9 cellular contexts compared by ENCODE assay signal in genomic region chr12:15700595-15700994, GRCh38.
DNase-seq lines count a peak whose midpoint lies in the region; ATAC-seq and TF ChIP-seq lines count a peak whose summit lies in the region.
"Had no signal": no experiment of that assay in that cellular context is flagged by ENCODE, and none has a peak within 500 bp of the region (broad histone marks: within the 10 kb centered on the region; RNA-seq: fewer than 3 reads in every experiment).

No MANE protein-coding gene starts in this region.

- peak; percentile 66; the same call in 1 of the 2 replicates for ATAC-seq in Panc1
- ATAC-seq in psoas muscle, result peak in 3 of 4 donors; percentile 49 to 64 (median 53)
- no peak for ATAC-seq in HG03439 (IDR thresholded peaks at IDR 0.05; ENCODE audit: unreplicated experiment)

- no peaks in the 10 kb centered on the region for H3K27me3 ChIP-seq in Panc1 (ENCODE audit: control insufficient read depth, insufficient read depth, low read length)
- H3K27me3 ChIP-seq in psoas muscle (ENCODE audit: insufficient read depth in 3 of 3, low read length in 2 of 3), result no peaks in the 10 kb centered on the region
- H3K27me3 ChIP-seq: neutrophil had no signal

- H3K27ac ChIP-seq in Panc1 (ENCODE audit: low read length), result no peak overlapping the region; the same call in 1 of the 2 replicates
- peak overlapping the region; percentile 74 for H3K27ac ChIP-seq in epithelial cell of prostate
- no peak overlapping the region for H3K27ac ChIP-seq in psoas muscle
- H3K27ac ChIP-seq: neutrophil had no signal

- H3K4me1 ChIP-seq in Panc1 (ENCODE audit: control insufficient read depth, insufficient read depth, low read length) (peaks cover 23% of the 10 kb centered on the region), psoas muscle (peaks cover 6% of the 10 kb centered on the region)

- H3K4me3 ChIP-seq in Panc1 (ENCODE audit: low read depth in 2 of 2, low read length in 2 of 2) (no peak overlapping the region; a peak in 1 of 4 replicates), psoas muscle (no peak overlapping the region)

- POLR2A ChIA-PET in Panc1 (lab: Charles Lee), result no interaction called here

- CTCF ChIA-PET in Panc1 (lab: Charles Lee), result no interaction called here

- H3K9me3 ChIP-seq in Panc1 (ENCODE audit: control insufficient read depth, insufficient read depth, low read depth, low read length) (no peaks in the 10 kb centered on the region), psoas muscle (no peaks in the 10 kb centered on the region)
- H3K9me3 ChIP-seq: neutrophil had no signal

- no TSS peak for BruUV-seq in Panc1 (replicated peaks; lab: Mats Ljungman, UMichigan)

- in situ Hi-C loops in Panc1 (cut with HindIII; ENCODE audit: low pct_unique_long_range_greater_than_20kb, low sequenced_read_pairs), result no loop called here

- peak; percentile 5 for DNase-seq in GM10266 (ENCODE audit: extremely low spot score)
- peak; percentile 97 for DNase-seq in HCEC 1CT
- DNase-seq in Panc1 (ENCODE audit: low read depth, low spot score), result peak; percentile 58
- DNase-seq in epithelial cell of prostate (ENCODE audit: low read depth, low spot score), result peak; percentile 45
- DNase-seq in psoas muscle, result no peak
- no peak for DNase-seq in NCI-H1417 treated with DMSO at 0.1 percent for 48 hours (lab: John Stamatoyannopoulos, UW)
- no peak for DNase-seq in NCI-H146 (lab: John Stamatoyannopoulos, UW)

- WGBS in psoas muscle, 3 donors, result 74 to 78% (median 77%) methylated on average over 1 of the region's 1 CpG

- H3K36me3 ChIP-seq in Panc1 (ENCODE audit: control insufficient read depth, insufficient read depth, low read length), result no peaks in the 10 kb centered on the region
- H3K36me3 ChIP-seq in psoas muscle (ENCODE audit: insufficient read depth in 1 of 2, low read depth in 1 of 2), result no peaks in the 10 kb centered on the region
- H3K36me3 ChIP-seq: neutrophil had no signal

- no peak for TF ChIP-seq CTCF in GM10266 (IDR thresholded peaks at IDR 0.05; ENCODE audit: control insufficient read depth, insufficient read depth, low read depth, missing control alignments)
- no peak for TF ChIP-seq CTCF in Panc1 (IDR thresholded peaks at IDR 0.05)
- no peak for TF ChIP-seq CTCF in psoas muscle (IDR thresholded peaks at IDR 0.05)

- intact Hi-C loops in Panc1 (cut with micrococcal nuclease; ENCODE audit: unreplicated experiment), result no loop called here
- intact Hi-C loops in psoas muscle (cut with DNase I), result no loop called here

Comparison
In these comparisons a context has a peak if more than half of its experiments do, and no peak if none do; other contexts are left out.
1. DNase-seq: peak in GM10266 (single experiment), HCEC 1CT (single experiment), Panc1 (single experiment) and epithelial cell of prostate (single experiment); none in psoas muscle (0 of 2), NCI-H1417 treated with DMSO at 0.1 percent for 48 hours (single experiment) and NCI-H146 (single experiment).